In genomic region chr3:100333970-100334339, GRCh38 we compare ENCODE assay signal across 8 cellular contexts. TPM values are rescaled to one million over a fixed set of nuclear protein-coding genes. Genes with fewer than 3 reads are reported as not detected.
DNase-seq lines count a peak whose midpoint lies in the region; ATAC-seq, FAIRE-seq and TF ChIP-seq lines count a peak whose summit lies in the region.

No MANE protein-coding gene starts in this region.

- DNase-seq in WERI-Rb-1 (no peak), sigmoid colon (no peak), dedifferentiated amniotic fluid mesenchymal stem cell (ENCODE audit: extremely low spot score) (no peak), cerebellar nuclear complex (lab: John Stamatoyannopoulos, UW) (no peak), germinal center (ENCODE audit: low spot score) (no peak), D721Med (ENCODE audit: insufficient read length, low spot score) (no peak)

- no peak for ATAC-seq in gastroesophageal sphincter

- H3K9me3 ChIP-seq in WERI-Rb-1 (ENCODE audit: severe bottlenecking) (no peaks in the 10 kb centered on the region), gastroesophageal sphincter (no peaks in the 10 kb centered on the region), sigmoid colon (no peaks in the 10 kb centered on the region)

- peak overlapping the region; percentile 62 for H3K4me3 ChIP-seq in GM12875 (ENCODE audit: low read depth, low read length)
- peak overlapping the region; percentile 59 for H3K4me3 ChIP-seq in WERI-Rb-1 (ENCODE audit: low read depth, low read length)
- H3K4me3 ChIP-seq in gastroesophageal sphincter: peak overlapping the region; percentile 74 to 81
- H3K4me3 ChIP-seq in sigmoid colon: peak overlapping the region; percentile 59 to 74 (median 68)

- H3K36me3 ChIP-seq in WERI-Rb-1: no peaks in the 10 kb centered on the region; the same call in 1 of the 2 replicates
- peaks cover 0 to 8% of the 10 kb centered on the region in 2 donors for H3K36me3 ChIP-seq in gastroesophageal sphincter
- peaks cover 0 to under 1% (median under 1%) of the 10 kb centered on the region in 4 donors for H3K36me3 ChIP-seq in sigmoid colon

- no peaks in the 10 kb centered on the region for H3K27me3 ChIP-seq in WERI-Rb-1 (ENCODE audit: insufficient read depth, low read depth, severe bottlenecking)
- no peaks in the 10 kb centered on the region for H3K27me3 ChIP-seq in gastroesophageal sphincter
- H3K27me3 ChIP-seq in sigmoid colon: no peaks in the 10 kb centered on the region

- no peak for TF ChIP-seq EP300 in gastroesophageal sphincter (IDR thresholded peaks at IDR 0.05)
- no peak for TF ChIP-seq EP300 in sigmoid colon (IDR thresholded peaks at IDR 0.05)

- WGBS in gastroesophageal sphincter (ENCODE audit: low coverage in 1 of 2), 2 donors: 50 to 65% methylated on average over 2 to 9 of the region's 9 CpGs
- 46 to 58% methylated on average over 9 of the region's 9 CpGs for WGBS in sigmoid colon, 2 donors

- intact Hi-C loops in sigmoid colon (cut with DNase I): loop anchor here (10.0 kb wide), 1 partner anchor 499 kb away; no protein-coding TSS in a partner anchor

- TF ChIP-seq POLR2A in gastroesophageal sphincter (IDR thresholded peaks at IDR 0.05) (no peak), sigmoid colon (IDR thresholded peaks at IDR 0.05) (no peak)

- peak overlapping the region; percentile 83; the same call in 1 of the 2 replicates for H3K27ac ChIP-seq in WERI-Rb-1
- peak overlapping the region; percentile 60 to 92 (median 86) for H3K27ac ChIP-seq in gastroesophageal sphincter
- H3K27ac ChIP-seq in sigmoid colon: peak overlapping the region; percentile 77 to 86 (median 84)

- no peak for TF ChIP-seq CTCF in GM12875 (IDR thresholded peaks at IDR 0.05; ENCODE audit: borderline replicate concordance, insufficient read depth, low read depth, low read length)
- no peak for TF ChIP-seq CTCF in WERI-Rb-1 (IDR thresholded peaks at IDR 0.05; ENCODE audit: low read depth, low read length)
- TF ChIP-seq CTCF in gastroesophageal sphincter (IDR thresholded peaks at IDR 0.05): no peak
- TF ChIP-seq CTCF in sigmoid colon (IDR thresholded peaks at IDR 0.05): no peak
- no peak for TF ChIP-seq CTCF in D721Med (IDR thresholded peaks at IDR 0.05; ENCODE audit: insufficient read depth, missing control alignments)

- no peak for FAIRE-seq in D721Med (lab: Jason Lieb, UNC)

- H3K4me1 ChIP-seq in gastroesophageal sphincter (peaks cover 0 to 21% (median 2%) of the 10 kb centered on the region in 3 donors), sigmoid colon (peaks cover 0 to 17% (median 8%) of the 10 kb centered on the region in 4 donors)

RNA-seq across cellular contexts. Expression of gene NIT2, which starts 0.6 kb away (rescaled TPM):
- total RNA-seq in gastroesophageal sphincter (10 to 100 TPM; 13.0 to 39.7 (median 21.1) TPM), sigmoid colon (10 to 100 TPM; 17.5 to 28.2 (median 23.6) TPM)
- polyA plus RNA-seq in sigmoid colon: 10 to 100 TPM; 12.0 to 22.0 (median 18.6) TPM
